Comparison of ENCODE assay signal across 22 cellular contexts in genomic region chr7:158706710-158707590, GRCh38. TPM values are rescaled to one million over a fixed set of nuclear protein-coding genes. Genes with fewer than 3 reads are reported as not detected.
DNase-seq lines count a peak whose midpoint lies in the region; ATAC-seq, FAIRE-seq and TF ChIP-seq lines count a peak whose summit lies in the region.
"Had no signal": no experiment of that assay in that cellular context is flagged by ENCODE, and none has a peak within 500 bp of the region (broad histone marks: within the 10 kb centered on the region; RNA-seq: fewer than 3 reads in every experiment).

No MANE protein-coding gene starts in this region.

- H3F3A ChIP-seq in OCI-LY1 (ENCODE audit: insufficient read depth, low read length): no peaks in the 10 kb centered on the region

- in situ Hi-C loops in K562 (cut with MboI): no loop called here

- peaks cover 16% of the 10 kb centered on the region; the same call in 1 of the 2 replicates for H3K36me3 ChIP-seq in OCI-LY1 (ENCODE audit: insufficient read depth, low read length)
- peaks cover 14% of the 10 kb centered on the region for H3K36me3 ChIP-seq in K562 (ENCODE audit: control insufficient read depth, insufficient read depth, low read length)
- H3K36me3 ChIP-seq in neutrophil: no peaks in the 10 kb centered on the region
- no peaks in the 10 kb centered on the region for H3K36me3 ChIP-seq in CD8-positive, alpha-beta memory T cell (ENCODE audit: insufficient read depth, low read length)
- no peaks in the 10 kb centered on the region for H3K36me3 ChIP-seq in thyroid gland
- H3K36me3 ChIP-seq: breast epithelium, upper lobe of left lung had no signal

- no peak for TF ChIP-seq RAD21 in K562 (CRISPR knock-in tag; conservative IDR thresholded peaks at IDR 0.05 in 1 of 2, IDR thresholded peaks at IDR 0.05 in 1 of 2)

- no peak overlapping the region for H3K4me2 ChIP-seq in OCI-LY1 (ENCODE audit: low read length)
- H3K4me2 ChIP-seq in K562 (ENCODE audit: insufficient read depth, low read length): peak overlapping the region; percentile 99; the same call in 1 of the 2 replicates
- H3K4me2 ChIP-seq: smooth muscle cell had no signal

- ATAC-seq in K562: no peak
- ATAC-seq: stimulated activated naive CD8-positive, alpha-beta T cell treated with anti-CD3 and anti-CD28 coated beads, Interleukin-15, amount 100 ng/mL, for 72 hours had no signal

- no peaks in the 10 kb centered on the region for H3K9me3 Mint-ChIP-seq in activated naive CD4-positive, alpha-beta T cell treated with anti-CD3 and anti-CD28 coated beads, Interleukin-2, amount 50 U/mL, for 24 hours
- no peaks in the 10 kb centered on the region for H3K9me3 Mint-ChIP-seq in CD8-positive, alpha-beta memory T cell

- H3K79me2 ChIP-seq in OCI-LY1 (ENCODE audit: insufficient read depth, low read length) (peaks cover 25% of the 10 kb centered on the region), K562 (ENCODE audit: control insufficient read depth, insufficient read depth, low read length) (peaks cover 32% of the 10 kb centered on the region)

- 0 out of 2 replicates have a peak, but pooled peaks have one; percentile 1 for TF ChIP-seq CTCF in OCI-LY1 (IDR thresholded peaks at IDR 0.05; ENCODE audit: low read length)
- TF ChIP-seq CTCF in K562 (IDR thresholded peaks at IDR 0.05 in 2 of 3, conservative IDR thresholded peaks at IDR 0.05 in 1 of 3; ENCODE audit: insufficient read depth in 2 of 3, low read depth in 1 of 3, low read length in 3 of 3): no peak
- TF ChIP-seq CTCF in neutrophil (IDR thresholded peaks at IDR 0.05): no peak
- no peak for TF ChIP-seq CTCF in thyroid gland (IDR thresholded peaks at IDR 0.05)

- intact Hi-C loops in K562 (cut with micrococcal nuclease): no loop called here
- intact Hi-C loops in thyroid gland (cut with DNase I): loop anchor here (10.0 kb wide), 1 partner anchor 128 kb away; no protein-coding TSS in a partner anchor

- H3K4me1 Mint-ChIP-seq in activated naive CD4-positive, alpha-beta T cell treated with anti-CD3 and anti-CD28 coated beads, Interleukin-2, amount 50 U/mL, for 24 hours: peaks cover 15% of the 10 kb centered on the region
- peaks cover 26 to 34% (median 31%) of the 10 kb centered on the region in 3 donors for H3K4me1 Mint-ChIP-seq in CD8-positive, alpha-beta memory T cell

- WGBS in K562 (ENCODE audit: insufficient coverage, low coverage, missing lambda C conversion rate): 90% methylated on average over 29 of the region's 29 CpGs
- 93 to 96% methylated on average over 19 to 21 of the region's 29 CpGs for WGBS in thyroid gland, 2 donors

- FAIRE-seq in K562 (lab: Jason Lieb, UNC): no peak
- FAIRE-seq: GM12892 had no signal

- no peaks in the 10 kb centered on the region for H3K9me2 ChIP-seq in OCI-LY1 (ENCODE audit: low read depth, low read length)

- H2AFZ ChIP-seq in OCI-LY1 (ENCODE audit: low read length): no peak overlapping the region
- H2AFZ ChIP-seq in K562 (ENCODE audit: low read depth, low read length): no peak overlapping the region
- H2AFZ ChIP-seq: GM23248 had no signal

- H3K4me1 ChIP-seq in OCI-LY1 (ENCODE audit: insufficient read depth, low read length, severe bottlenecking): peaks cover 25% of the 10 kb centered on the region
- peaks cover 34 to 37% of the 10 kb centered on the region in 2 experiments for H3K4me1 ChIP-seq in K562 (replicated peaks in 1 of 2; ENCODE audit: control insufficient read depth in 2 of 2, insufficient read depth in 2 of 2, low read length in 2 of 2)
- peaks cover 37 to 49% of the 10 kb centered on the region in 2 experiments for H3K4me1 ChIP-seq in neutrophil (ENCODE audit: control insufficient read depth in 1 of 2, insufficient read depth in 1 of 2, low read depth in 1 of 2, low read length in 1 of 2)
- peaks cover 19% of the 10 kb centered on the region for H3K4me1 ChIP-seq in CD8-positive, alpha-beta memory T cell (ENCODE audit: insufficient read depth, low read length)
- H3K4me1 ChIP-seq in thyroid gland: peaks cover 0 to 6% of the 10 kb centered on the region in 2 donors

- H3K4me3 ChIP-seq in OCI-LY1 (ENCODE audit: low read depth, low read length, poor library complexity, severe bottlenecking) (no peak overlapping the region), K562 (no peak overlapping the region), neutrophil (ENCODE audit: low read depth in 1 of 2, low read length in 1 of 2) (no peak overlapping the region), thyroid gland (replicated peaks in 1 of 3) (no peak overlapping the region)
- no peak overlapping the region for H3K4me3 ChIP-seq in CD8-positive, alpha-beta memory T cell (ENCODE audit: low read length)
- H3K4me3 ChIP-seq: breast epithelium, GM23248, SJCRH30, smooth muscle cell, upper lobe of left lung had no signal

- H3K9me3 ChIP-seq in OCI-LY1 (ENCODE audit: low read length) (peaks cover 13% of the 10 kb centered on the region), K562 (replicated peaks; ENCODE audit: control insufficient read depth, insufficient read depth, low read depth, low read length) (peaks cover 8% of the 10 kb centered on the region), neutrophil (no peaks in the 10 kb centered on the region), thyroid gland (no peaks in the 10 kb centered on the region)
- no peaks in the 10 kb centered on the region for H3K9me3 ChIP-seq in CD8-positive, alpha-beta memory T cell (ENCODE audit: low read length)
- H3K9me3 ChIP-seq: breast epithelium, SJCRH30 had no signal

- CTCF ChIA-PET in K562 (lab: Yijun Ruan, JAX; ENCODE audit: low intra/inter-chr PET ratio): no interaction called here
- CTCF ChIA-PET in CD8-positive, alpha-beta memory T cell (lab: Charles Lee): no interaction called here

- no peak for TF ChIP-seq POLR2A in K562 (conservative IDR thresholded peaks at IDR 0.05)
- TF ChIP-seq POLR2A in thyroid gland (IDR thresholded peaks at IDR 0.05): no peak

- TF ChIP-seq EP300 in K562 (IDR thresholded peaks at IDR 0.05; ENCODE audit: low read length): no peak

- H3K27ac ChIP-seq in OCI-LY1 (ENCODE audit: low read depth, low read length, poor library complexity, severe bottlenecking) (no peak overlapping the region), K562 (ENCODE audit: extremely low read depth, low read depth, low read length) (no peak overlapping the region), neutrophil (peak overlapping the region; percentile 20), thyroid gland (no peak overlapping the region)
- H3K27ac ChIP-seq in CD8-positive, alpha-beta memory T cell (ENCODE audit: low read depth, low read length): no peak overlapping the region
- H3K27ac ChIP-seq: breast epithelium, GM23248, SJCRH30, upper lobe of left lung had no signal

- no peaks in the 10 kb centered on the region for H3K27me3 Mint-ChIP-seq in activated naive CD4-positive, alpha-beta T cell treated with anti-CD3 and anti-CD28 coated beads, Interleukin-2, amount 50 U/mL, for 24 hours
- peaks cover 3% of the 10 kb centered on the region in 2 donors for H3K27me3 Mint-ChIP-seq in CD8-positive, alpha-beta memory T cell

- H3K9ac ChIP-seq in OCI-LY1 (ENCODE audit: low read length): no peak overlapping the region
- H3K9ac ChIP-seq in K562 (ENCODE audit: insufficient read depth in 1 of 2, low read depth in 2 of 2, low read length in 2 of 2): no peak overlapping the region
- H3K9ac ChIP-seq: GM23248 had no signal

- peaks cover 2% of the 10 kb centered on the region for H3K9me1 ChIP-seq in K562 (ENCODE audit: control insufficient read depth, insufficient read depth, low read length)

- no TSS peak for BruUV-seq in K562 (replicated peaks; lab: Mats Ljungman, UMichigan)

- peak overlapping the region; percentile 79 for H3K4me3 Mint-ChIP-seq in activated naive CD4-positive, alpha-beta T cell treated with anti-CD3 and anti-CD28 coated beads, Interleukin-2, amount 50 U/mL, for 24 hours
- H3K4me3 Mint-ChIP-seq in CD8-positive, alpha-beta memory T cell: peak overlapping the region in 3 of 7 donors; percentile 58 to 87 (median 87)

- H3K36me3 Mint-ChIP-seq in activated naive CD4-positive, alpha-beta T cell treated with anti-CD3 and anti-CD28 coated beads, Interleukin-2, amount 50 U/mL, for 24 hours: no peaks in the 10 kb centered on the region
- H3K36me3 Mint-ChIP-seq in CD8-positive, alpha-beta memory T cell: peaks cover 0 to 4% (median 0%) of the 10 kb centered on the region in 3 donors

- H3K27me3 ChIP-seq in OCI-LY1 (ENCODE audit: insufficient read depth, low read length) (no peaks in the 10 kb centered on the region), K562 (ENCODE audit: control insufficient read depth in 2 of 2, insufficient read depth in 2 of 2, low read length in 2 of 2) (no peaks in the 10 kb centered on the region), neutrophil (no peaks in the 10 kb centered on the region), thyroid gland (no peaks in the 10 kb centered on the region)
- H3K27me3 ChIP-seq in CD8-positive, alpha-beta memory T cell (ENCODE audit: insufficient read depth, low read length, poor library complexity, severe bottlenecking): no peaks in the 10 kb centered on the region
- H3K27me3 ChIP-seq: breast epithelium, SJCRH30, upper lobe of left lung had no signal

- no peaks in the 10 kb centered on the region for H4K20me1 ChIP-seq in OCI-LY1 (ENCODE audit: insufficient read depth, low read length)
- H4K20me1 ChIP-seq in K562 (replicated peaks; ENCODE audit: control insufficient read depth, insufficient read depth, low read length): 0 out of 2 replicates have a peak, but pooled peaks cover 3% of the 10 kb centered on the region

- H3K27ac Mint-ChIP-seq in activated naive CD4-positive, alpha-beta T cell treated with anti-CD3 and anti-CD28 coated beads, Interleukin-2, amount 50 U/mL, for 24 hours: peak overlapping the region; percentile 17
- H3K27ac Mint-ChIP-seq in CD8-positive, alpha-beta memory T cell: peak overlapping the region in 1 of 8 donors; percentile 89
- H3K27ac Mint-ChIP-seq: stimulated activated naive CD8-positive, alpha-beta T cell treated with anti-CD3 and anti-CD28 coated beads, Interleukin-15, amount 100 ng/mL, for 72 hours had no signal

- POLR2A ChIA-PET in K562 (lab: Yijun Ruan, JAX): interaction anchor here (0.9 to 2.5 kb wide), 4 partner anchors 8 to 286 kb away, joined by 3 to 10 read pairs (median 5); no protein-coding TSS in a partner anchor
- POLR2A ChIA-PET in CD8-positive, alpha-beta memory T cell (lab: Charles Lee): no interaction called here

- DNase-seq in activated naive CD4-positive, alpha-beta T cell (lab: John Stamatoyannopoulos, UW): no peak
- DNase-seq in K562 (ENCODE audit: extremely low read depth in 1 of 4, low spot score in 3 of 4): no peak
- DNase-seq in Ammon's horn (ENCODE audit: low spot score): no peak
- DNase-seq in CD8-positive, alpha-beta memory T cell: no peak
- no peak for DNase-seq in thyroid gland
- DNase-seq: activated CD8-positive, alpha-beta memory T cell treated with anti-CD3 and anti-CD28 coated beads, Interleukin-2, amount 50 U/mL, for 48 hours; cortex of kidney; DND-41; glutamatergic neuron; NCI-H2171; NCI-H526 treated with DMSO at 0.1 percent for 48 hours; stimulated activated CD4-positive, alpha-beta T cell treated with anti-CD3 and anti-CD28 coated beads, Interleukin-4, amount 100 ng/mL, for 24 hours; stimulated activated naive CD8-positive, alpha-beta T cell treated with anti-CD3 and anti-CD28 coated beads, Interleukin-15, amount 100 ng/mL, for 72 hours had no signal

RNA-seq across cellular contexts. Expression of gene NCAPG2, which starts 2.3 kb away (rescaled TPM):
- total RNA-seq in K562 (2011; cell fraction: chromatin; rRNA removed; ENCODE audit: low replicate concordance): 177 and 316 TPM in 2 replicates
- 101 and 122 TPM in 2 replicates for total RNA-seq in K562 (2011; cell fraction: nucleolus; rRNA removed)
- 178 and 208 TPM in 2 replicates for total RNA-seq in K562 (2011; cell fraction: nucleoplasm; rRNA removed)
- total RNA-seq in K562 (2014; rRNA removed): 47.2 and 50.6 TPM in 2 replicates
- total RNA-seq in K562 (2014; rRNA removed; fragmentation: Illumina TruSeq; extraction: Trizol): 75.9 and 83.0 TPM in 2 replicates
- total RNA-seq in K562 (2015; rRNA removed; fragmentation: Illumina TruSeq; extraction: Trizol): 65.1 and 70.1 TPM in 2 replicates
- total RNA-seq in K562 (2021): 103 and 127 TPM in 2 replicates
- 75.0 and 124 TPM in 2 replicates for polyA plus RNA-seq in K562 (2011; rRNA removed)
- polyA plus RNA-seq in K562 (2011; cell fraction: cytosol; rRNA removed): 54.9 and 63.1 TPM in 2 replicates
- 114 and 154 TPM in 2 replicates for polyA plus RNA-seq in K562 (2011; cell fraction: nucleus; rRNA removed)
- polyA plus RNA-seq in K562 (2012): 71.2 and 97.6 TPM in 2 replicates
- polyA plus RNA-seq in K562 (2014; fragmentation: Illumina TruSeq; extraction: Trizol): 78.8 and 86.1 TPM in 2 replicates
- 10 to 100 TPM; 21.5 to 97.7 TPM for polyA plus RNA-seq in K562 (2014; fragmentation: Nextera tagmentation; extraction: Ambion mirVana)
- polyA plus RNA-seq in K562 (2014; rRNA removed): 94.6 and 97.2 TPM in 2 replicates
- polyA minus RNA-seq in K562 (2011; rRNA and poly(A)+ RNA removed): 201 and 283 TPM in 2 replicates
- 50.1 and 65.9 TPM in 2 replicates for polyA minus RNA-seq in K562 (2011; cell fraction: cytosol; rRNA and poly(A)+ RNA removed)
- polyA minus RNA-seq in K562 (2011; cell fraction: nucleus; rRNA and poly(A)+ RNA removed): 111 and 112 TPM in 2 replicates
- total RNA-seq in CD8-positive, alpha-beta memory T cell: 10 to 100 TPM; 71.4 to 75.5 TPM
- 4.3 TPM for polyA plus RNA-seq in CD8-positive, alpha-beta memory T cell
- total RNA-seq in thyroid gland: 1 to 10 TPM; 6.7 to 8.3 (median 7.7) TPM

Comparison
In these comparisons a context has a peak if more than half of its experiments do, and no peak if none do; other contexts are left out.
1. RNA of gene NCAPG2, which starts 2.3 kb away (total RNA-seq): 47.2 to 316 TPM in K562 and 71.4 to 75.5 TPM in CD8-positive, alpha-beta memory T cell; 6.7 to 8.3 TPM in thyroid gland; every median in the first group is over 4 times any median in the second.